ENCODE assay signal across 13 cellular contexts in the genomic region with DNA sequence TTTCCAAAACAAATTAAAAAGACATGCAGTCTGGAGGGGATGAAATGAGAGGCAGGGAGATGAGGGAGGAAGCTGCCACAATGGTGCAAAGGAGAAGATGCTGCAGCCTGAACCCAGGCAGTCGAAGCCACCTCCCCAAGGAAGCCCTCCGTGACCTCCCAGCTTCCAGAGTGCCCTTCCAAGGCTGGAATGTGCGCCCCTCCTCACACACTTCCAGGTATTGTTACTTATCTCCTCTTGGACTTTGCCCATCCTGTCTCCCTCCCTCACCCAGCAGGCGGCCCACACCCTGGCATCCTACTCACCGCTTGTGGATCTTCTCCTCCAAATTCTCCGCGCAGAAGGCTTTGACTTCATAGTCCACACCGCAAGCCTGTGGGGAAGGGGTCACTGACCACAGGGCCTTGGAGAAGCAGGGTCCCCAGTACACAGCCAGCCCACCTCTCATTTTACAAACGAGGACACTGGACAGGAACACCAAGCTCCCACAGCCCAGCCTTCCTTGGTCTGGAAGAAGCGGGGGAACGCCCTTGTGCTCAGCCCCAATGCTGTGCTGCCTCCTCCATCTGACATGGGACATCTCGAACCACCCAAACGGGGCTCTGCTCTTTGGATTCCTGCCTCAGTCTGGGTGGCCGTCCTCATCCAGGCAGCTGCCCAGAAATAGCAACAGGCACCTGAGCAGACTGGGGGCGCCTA. TPM values are rescaled to one million over a fixed set of nuclear protein-coding genes. Genes with fewer than 3 reads are reported as not detected.
DNase-seq lines count a peak whose midpoint lies in the region; ATAC-seq and TF ChIP-seq lines count a peak whose summit lies in the region.
"Had no signal": no experiment of that assay in that cellular context is flagged by ENCODE, and none has a peak within 500 bp of the region (broad histone marks: within the 10 kb centered on the region; RNA-seq: fewer than 3 reads in every experiment).

No MANE protein-coding gene starts in this region.

- H3K9me3 ChIP-seq in liver (ENCODE audit: control insufficient read depth in 4 of 4, low read length in 3 of 4) (no peaks in the 10 kb centered on the region), stomach (no peaks in the 10 kb centered on the region)
- H3K9me3 ChIP-seq: esophagus squamous epithelium had no signal

- no peak for TF ChIP-seq POLR2A in stomach (IDR thresholded peaks at IDR 0.05)

- peaks cover 0 to 36% (median 4%) of the 10 kb centered on the region in 4 donors for H3K36me3 ChIP-seq in liver (ENCODE audit: control insufficient read depth in 4 of 4, insufficient read depth in 3 of 4, low read depth in 1 of 4, low read length in 3 of 4)
- H3K36me3 ChIP-seq in stomach = peaks cover 58 to 100% (median 100%) of the 10 kb centered on the region in 4 donors
- H3K36me3 ChIP-seq: neural progenitor cell had no signal

- H3K27ac ChIP-seq in cingulate gyrus (ENCODE audit: low read depth, low read length) (peak overlapping the region; percentile 71), liver (ENCODE audit: low read depth in 1 of 2, low read length in 2 of 2) (no peak overlapping the region), stomach (peak overlapping the region in 4 of 5 donors; percentile 16 to 56 (median 54))
- H3K27ac ChIP-seq: 22Rv1, neural progenitor cell had no signal

- no peak overlapping the region for H3K9ac ChIP-seq in liver (ENCODE audit: low read depth in 1 of 2, low read length in 2 of 2)
- H3K9ac ChIP-seq: neural progenitor cell had no signal

- DNase-seq in DMS53 (lab: John Stamatoyannopoulos, UW) = peak; percentile 67
- DNase-seq in DMS53 treated with DMSO at 0.1 percent for 48 hours (lab: John Stamatoyannopoulos, UW; ENCODE audit: unreplicated experiment) = no peak
- no peak for DNase-seq in stomach
- no peak for DNase-seq in stimulated activated CD8-positive, alpha-beta memory T cell treated with anti-CD3 and anti-CD28 coated beads, Interleukin-4, amount 100 ng/mL, for 48 hours
- DNase-seq in hypothalamus (lab: John Stamatoyannopoulos, UW) = no peak
- DNase-seq: esophagus squamous epithelium had no signal

- no peak for ATAC-seq in GM19328 (IDR thresholded peaks at IDR 0.05; ENCODE audit: unreplicated experiment)

- H3K4me3 ChIP-seq in liver (ENCODE audit: low read depth in 1 of 3, low read length in 3 of 3) = no peak overlapping the region
- no peak overlapping the region for H3K4me3 ChIP-seq in stomach
- H3K4me3 ChIP-seq: esophagus squamous epithelium, neural progenitor cell had no signal

- intact Hi-C loops in stomach (cut with DNase I; ENCODE audit: low total_unique reads) = loop anchor here (5.0 to 10.0 kb wide), 2 partner anchors 101 to 254 kb away; no protein-coding TSS in a partner anchor

- no peak for TF ChIP-seq EP300 in stomach (IDR thresholded peaks at IDR 0.05)

- TF ChIP-seq CTCF in liver (IDR thresholded peaks at IDR 0.05; ENCODE audit: low read depth, low read length, missing input control) = no peak
- TF ChIP-seq CTCF in stomach (IDR thresholded peaks at IDR 0.05) = no peak

- no peaks in the 10 kb centered on the region for H3K27me3 ChIP-seq in liver (ENCODE audit: control insufficient read depth in 4 of 4, insufficient read depth in 4 of 4, low read length in 3 of 4)
- no peaks in the 10 kb centered on the region for H3K27me3 ChIP-seq in stomach
- H3K27me3 ChIP-seq: esophagus squamous epithelium, neural progenitor cell had no signal

- 75% methylated on average over 15 of the region's 15 CpGs for WGBS in liver
- WGBS in stomach, 5 donors = 63 to 77% (median 71%) methylated on average over 14 to 15 of the region's 15 CpGs

- no peak for TF ChIP-seq RAD21 in liver (IDR thresholded peaks at IDR 0.05)

- H3K4me1 ChIP-seq in liver (ENCODE audit: control insufficient read depth in 4 of 4, insufficient read depth in 4 of 4, low read length in 3 of 4) (no peaks in the 10 kb centered on the region), stomach (peaks cover 5 to 33% (median 12%) of the 10 kb centered on the region in 4 donors)
- H3K4me1 ChIP-seq: neural progenitor cell had no signal

TF ChIP-seq in liver, 16 proteins besides CTCF, POLR2A, EP300 and RAD21:
- TF ChIP-seq, protein P1, sequence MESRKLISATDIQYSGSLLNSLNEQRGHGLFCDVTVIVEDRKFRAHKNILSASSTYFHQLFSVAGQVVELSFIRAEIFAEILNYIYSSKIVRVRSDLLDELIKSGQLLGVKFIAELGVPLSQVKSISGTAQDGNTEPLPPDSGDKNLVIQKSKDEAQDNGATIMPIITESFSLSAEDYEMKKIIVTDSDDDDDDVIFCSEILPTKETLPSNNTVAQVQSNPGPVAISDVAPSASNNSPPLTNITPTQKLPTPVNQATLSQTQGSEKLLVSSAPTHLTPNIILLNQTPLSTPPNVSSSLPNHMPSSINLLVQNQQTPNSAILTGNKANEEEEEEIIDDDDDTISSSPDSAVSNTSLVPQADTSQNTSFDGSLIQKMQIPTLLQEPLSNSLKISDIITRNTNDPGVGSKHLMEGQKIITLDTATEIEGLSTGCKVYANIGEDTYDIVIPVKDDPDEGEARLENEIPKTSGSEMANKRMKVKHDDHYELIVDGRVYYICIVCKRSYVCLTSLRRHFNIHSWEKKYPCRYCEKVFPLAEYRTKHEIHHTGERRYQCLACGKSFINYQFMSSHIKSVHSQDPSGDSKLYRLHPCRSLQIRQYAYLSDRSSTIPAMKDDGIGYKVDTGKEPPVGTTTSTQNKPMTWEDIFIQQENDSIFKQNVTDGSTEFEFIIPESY (IDR thresholded peaks at IDR 0.05) = no peak
- TF ChIP-seq NR2F2 (IDR thresholded peaks at IDR 0.05) = peak; percentile 29

RNA-seq across cellular contexts. Expression of a gene that starts 40.3 kb away (rescaled TPM):
- total RNA-seq in liver = not detected
- under 1 TPM in 1 of 2 donors, not detected in 1; 0.05 TPM for polyA plus RNA-seq in liver
- total RNA-seq in stomach = 1 to 10 TPM in 1 of 5 donors, not detected in 4; 1.2 TPM
- under 1 TPM in 1 of 3 donors, not detected in 2; 0.13 TPM for polyA plus RNA-seq in stomach
- total RNA-seq: G401, MCF 10A had no signal

Comparison
In these comparisons a context has a peak if more than half of its experiments do, and no peak if none do; other contexts are left out.
1. H3K27ac ChIP-seq: peak in cingulate gyrus (single experiment) and stomach (4 of 5); none in liver (0 of 2).